Comparison of ENCODE assay signal across 20 cellular contexts in the genomic region with DNA sequence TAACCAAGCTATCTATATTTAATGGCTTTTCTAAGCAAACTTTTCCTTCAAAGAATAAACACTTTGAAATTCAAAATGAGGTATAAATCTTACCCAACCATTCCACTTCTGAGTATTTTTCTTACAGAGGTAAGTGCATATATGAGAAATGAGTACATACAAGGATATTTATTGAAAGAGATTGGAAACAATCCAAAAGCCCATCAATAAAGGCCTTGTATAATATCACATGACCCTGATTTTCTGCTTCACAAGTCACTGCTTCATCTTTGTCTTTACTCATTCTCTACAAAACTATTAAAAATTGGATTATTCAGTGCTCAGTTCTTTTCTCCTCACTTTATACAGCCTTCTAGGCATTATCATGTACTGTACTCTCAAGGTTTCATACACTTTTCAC.
DNase-seq lines count a peak whose midpoint lies in the region.
"Had no signal": no experiment of that assay in that cellular context is flagged by ENCODE, and none has a peak within 500 bp of the region (broad histone marks: within the 10 kb centered on the region; RNA-seq: fewer than 3 reads in every experiment).

No MANE protein-coding gene starts in this region.

- DNase-seq in SK-MEL-5 (ENCODE audit: low read depth, low spot score) (peak; percentile 45), foreskin melanocyte (peak; percentile 57), COLO668 (lab: John Stamatoyannopoulos, UW; ENCODE audit: unreplicated experiment) (no peak), cardiac septum (ENCODE audit: low spot score) (no peak), NCI-H82 treated with DMSO at 0.1 percent for 48 hours (lab: John Stamatoyannopoulos, UW; ENCODE audit: unreplicated experiment) (no peak)
- DNase-seq: 8988T; ACHN; BE2C; C1 segment of cervical spinal cord; CD4-positive, alpha-beta memory T cell; CD4-positive, CD25-positive, alpha-beta regulatory T cell; CD8-positive, alpha-beta memory T cell; COR-L47; DMS 273 treated with DMSO at 0.1 percent for 48 hours; DMS153; DMS53; DMS79; DND-41; EL; GDM1 had no signal

- in situ Hi-C loops in SK-MEL-5 (cut with HindIII; ENCODE audit: low pct_unique_long_range_greater_than_20kb, low sequenced_read_pairs), result no loop called here

- intact Hi-C loops in cardiac septum (cut with DNase I), result no loop called here

Comparison
In these comparisons a context has a peak if more than half of its experiments do, and no peak if none do; other contexts are left out.
1. DNase-seq: peak in SK-MEL-5 (single experiment) and foreskin melanocyte (single experiment); none in COLO668 (single experiment), cardiac septum (single experiment) and NCI-H82 treated with DMSO at 0.1 percent for 48 hours (single experiment).